19 cellular contexts compared by ENCODE assay signal in genomic region chr6:75759207-75759606, GRCh38. TPM values are rescaled to one million over a fixed set of nuclear protein-coding genes. Genes with fewer than 3 reads are reported as not detected.
DNase-seq lines count a peak whose midpoint lies in the region; ATAC-seq, FAIRE-seq and TF ChIP-seq lines count a peak whose summit lies in the region.
"Had no signal": no experiment of that assay in that cellular context is flagged by ENCODE, and none has a peak within 500 bp of the region (broad histone marks: within the 10 kb centered on the region; RNA-seq: fewer than 3 reads in every experiment).

No MANE protein-coding gene starts in this region.

- peak; percentile 27 for TF ChIP-seq CTCF in endodermal cell (conservative IDR thresholded peaks at IDR 0.05)

- intact Hi-C loops in sciatic nerve (cut with DNase I) = no loop called here

- H3K27ac ChIP-seq in GM23248 = no peak overlapping the region
- no peak overlapping the region for H3K27ac ChIP-seq in endodermal cell (ENCODE audit: low read depth, low read length)
- no peak overlapping the region for H3K27ac ChIP-seq in trophoblast cell (ENCODE audit: low read depth, low read length)
- H3K27ac ChIP-seq: SJSA1, skin epidermis had no signal

- no peak overlapping the region for H2BK5ac ChIP-seq in trophoblast cell (ENCODE audit: low read depth, low read length, poor library complexity)

- in situ Hi-C loops in GM23248 (cut with MboI) = no loop called here

- H3K23ac ChIP-seq in trophoblast cell (ENCODE audit: low read length) = no peak overlapping the region

- no peak overlapping the region for H2BK12ac ChIP-seq in trophoblast cell (ENCODE audit: low read length)

- H3K4me3 ChIP-seq in GM23248 = no peak overlapping the region
- no peak overlapping the region for H3K4me3 ChIP-seq in endodermal cell (ENCODE audit: low read length)
- H3K4me3 ChIP-seq in trophoblast cell (ENCODE audit: low read depth, low read length) = no peak overlapping the region
- H3K4me3 ChIP-seq: SJSA1, skin epidermis had no signal

- peaks cover 7% of the 10 kb centered on the region for H3K36me3 Mint-ChIP-seq in endodermal cell (ENCODE audit: low read depth)

- H2BK120ac ChIP-seq in trophoblast cell (ENCODE audit: insufficient read depth, low read length, poor library complexity) = no peak overlapping the region

- no peak overlapping the region for H4K91ac ChIP-seq in trophoblast cell (ENCODE audit: low read depth, low read length)

- H3K4me1 Mint-ChIP-seq in endodermal cell = peaks cover 18% of the 10 kb centered on the region
- H3K4me1 Mint-ChIP-seq: stimulated activated naive CD8-positive, alpha-beta T cell treated with anti-CD3 and anti-CD28 coated beads, Interleukin-15, amount 100 ng/mL, for 72 hours had no signal

- H3K4ac ChIP-seq in trophoblast cell (ENCODE audit: low read depth, low read length) = no peak overlapping the region

- no peak overlapping the region for H4K12ac ChIP-seq in trophoblast cell (ENCODE audit: low read depth, low read length)

- H3K9me3 ChIP-seq in GM23248 (ENCODE audit: low read depth) = no peaks in the 10 kb centered on the region
- H3K9me3 ChIP-seq in endodermal cell (ENCODE audit: control insufficient read depth, low read length) = no peaks in the 10 kb centered on the region
- no peaks in the 10 kb centered on the region for H3K9me3 ChIP-seq in trophoblast cell (ENCODE audit: insufficient read depth, low read depth, low read length)
- H3K9me3 ChIP-seq: SJSA1 had no signal

- ATAC-seq in sciatic nerve = peak; percentile 54
- ATAC-seq in GM21717 (IDR thresholded peaks at IDR 0.05; ENCODE audit: unreplicated experiment) = no peak
- ATAC-seq: stimulated activated naive CD8-positive, alpha-beta T cell treated with anti-CD3 and anti-CD28 coated beads, Interleukin-15, amount 100 ng/mL, for 72 hours had no signal

- no peak overlapping the region for H3K4me2 ChIP-seq in GM23248 (ENCODE audit: unreplicated experiment)
- H3K4me2 ChIP-seq in trophoblast cell (ENCODE audit: low read length) = no peak overlapping the region

- no peaks in the 10 kb centered on the region for H3F3A ChIP-seq in GM23248 (ENCODE audit: insufficient read depth)

- peaks cover 2% of the 10 kb centered on the region for H3K9me3 Mint-ChIP-seq in endodermal cell
- H3K9me3 Mint-ChIP-seq: activated T-cell treated with anti-CD3 and anti-CD28 coated beads, Interleukin-2, amount 50 U/mL, for 24 hours; mesothelial cell of epicardium; stimulated activated naive CD8-positive, alpha-beta T cell treated with anti-CD3 and anti-CD28 coated beads, Interleukin-15, amount 100 ng/mL, for 72 hours had no signal

- no peak overlapping the region for H3K4me3 Mint-ChIP-seq in endodermal cell
- H3K4me3 Mint-ChIP-seq: activated T-cell treated with anti-CD3 and anti-CD28 coated beads, Interleukin-2, amount 50 U/mL, for 24 hours; mesothelial cell of epicardium; stimulated activated naive CD8-positive, alpha-beta T cell treated with anti-CD3 and anti-CD28 coated beads, Interleukin-15, amount 100 ng/mL, for 72 hours had no signal

- H2AFZ ChIP-seq in GM23248 (peak overlapping the region; percentile 1; the same call in 1 of the 2 replicates), trophoblast cell (ENCODE audit: insufficient read depth, low read length, poor library complexity) (no peak overlapping the region)

- H3K27me3 ChIP-seq in GM23248 (replicated peaks; ENCODE audit: insufficient read depth) = no peaks in the 10 kb centered on the region
- H3K27me3 ChIP-seq in endodermal cell (ENCODE audit: control insufficient read depth, insufficient read depth, low read length, poor library complexity, severe bottlenecking) = no peaks in the 10 kb centered on the region
- H3K27me3 ChIP-seq in trophoblast cell (ENCODE audit: insufficient read depth, low read length) = no peaks in the 10 kb centered on the region
- H3K27me3 ChIP-seq: SJSA1 had no signal

- FAIRE-seq in HTR-8/SVneo (lab: Jason Lieb, UNC) = no peak
- FAIRE-seq: endothelial cell of umbilical vein, TTC549 had no signal

- H4K8ac ChIP-seq in trophoblast cell (ENCODE audit: low read depth, low read length) = no peak overlapping the region

- no peaks in the 10 kb centered on the region for H3K27me3 Mint-ChIP-seq in endodermal cell (ENCODE audit: insufficient read depth)

- H2AK5ac ChIP-seq in trophoblast cell (ENCODE audit: low read length) = no peak overlapping the region

- 39 to 47% methylated on average over 5 of the region's 5 CpGs for WGBS in GM23248 (ENCODE audit: low coverage in 1 of 2, low lambda C conversion rate in 2 of 2, missing lambda C conversion rate in 2 of 2), 2 experiments
- WGBS in endodermal cell (ENCODE audit: insufficient coverage in 1 of 2, insufficient read length in 1 of 2), 2 experiments = 61 to 67% methylated on average over 3 of the region's 5 CpGs
- no CpG with 5 or more reads among the region's 5 CpGs for WGBS in trophoblast cell (ENCODE audit: extremely low coverage, insufficient coverage, insufficient read length)

- peaks cover 10% of the 10 kb centered on the region; the same call in 1 of the 2 replicates for H3K4me1 ChIP-seq in GM23248 (ENCODE audit: insufficient read depth)
- H3K4me1 ChIP-seq in endodermal cell (ENCODE audit: control insufficient read depth, insufficient read depth, low read length) = no peaks in the 10 kb centered on the region
- no peaks in the 10 kb centered on the region for H3K4me1 ChIP-seq in trophoblast cell (ENCODE audit: control insufficient read depth in 1 of 2, insufficient read depth in 2 of 2, low read length in 2 of 2)

- no peaks in the 10 kb centered on the region for H3K79me1 ChIP-seq in trophoblast cell (ENCODE audit: low read length)

- H3K9me2 ChIP-seq in GM23248 (ENCODE audit: insufficient read depth) = no peaks in the 10 kb centered on the region

- DNase-seq in GM23248 = peak; percentile 16
- DNase-seq in NCI-H187 treated with DMSO at 0.1 percent for 48 hours (lab: John Stamatoyannopoulos, UW) = peak; percentile 33
- DNase-seq in endodermal cell = peak; percentile 59
- no peak for DNase-seq in sciatic nerve (ENCODE audit: low spot score)
- no peak for DNase-seq in HTR-8/SVneo (ENCODE audit: insufficient read length, low spot score)
- DNase-seq in nucleus accumbens (lab: John Stamatoyannopoulos, UW) = no peak
- DNase-seq in trophoblast cell = no peak
- DNase-seq: activated CD4-positive, alpha-beta T cell treated with anti-CD3 and anti-CD28 coated beads, Interleukin-2, amount 50 U/mL, for 1 hour; activated T-cell treated with anti-CD3 and anti-CD28 coated beads, Interleukin-2, amount 50 U/mL, for 24 hours; cerebellar nuclear complex; NCI-H1092; occipital lobe; stimulated activated naive CD8-positive, alpha-beta T cell treated with anti-CD3 and anti-CD28 coated beads, Interleukin-15, amount 100 ng/mL, for 72 hours had no signal

- 0 out of 2 replicates have a peak, but pooled peaks cover 6% of the 10 kb centered on the region for H4K20me1 ChIP-seq in GM23248 (ENCODE audit: insufficient read depth)

- H3K79me2 ChIP-seq in GM23248 (ENCODE audit: insufficient read depth) = peaks cover 81% of the 10 kb centered on the region
- no peaks in the 10 kb centered on the region for H3K79me2 ChIP-seq in trophoblast cell (ENCODE audit: control insufficient read depth, insufficient read depth, low read length, poor library complexity)

- H3K18ac ChIP-seq in trophoblast cell (ENCODE audit: low read length) = no peak overlapping the region

- no peaks in the 10 kb centered on the region for H3K36me3 ChIP-seq in GM23248 (ENCODE audit: low read depth)
- no peaks in the 10 kb centered on the region for H3K36me3 ChIP-seq in endodermal cell (ENCODE audit: control insufficient read depth, insufficient read depth, low read length)
- H3K36me3 ChIP-seq in trophoblast cell (ENCODE audit: control insufficient read depth in 1 of 2, insufficient read depth in 2 of 2, low read length in 2 of 2) = peaks cover 3% of the 10 kb centered on the region in 2 experiments
- H3K36me3 ChIP-seq: SJSA1 had no signal

- H3K9ac ChIP-seq in GM23248 (no peak overlapping the region), endodermal cell (ENCODE audit: extremely low read depth, low read length, poor library complexity, severe bottlenecking) (no peak overlapping the region), trophoblast cell (ENCODE audit: low read length) (no peak overlapping the region)

- peak overlapping the region; percentile 85 for H3K27ac Mint-ChIP-seq in endodermal cell
- H3K27ac Mint-ChIP-seq: activated T-cell treated with anti-CD3 and anti-CD28 coated beads, Interleukin-2, amount 50 U/mL, for 24 hours; mesothelial cell of epicardium; stimulated activated naive CD8-positive, alpha-beta T cell treated with anti-CD3 and anti-CD28 coated beads, Interleukin-15, amount 100 ng/mL, for 72 hours had no signal

- H3K14ac ChIP-seq in trophoblast cell (ENCODE audit: low read length) = no peak overlapping the region

RNA-seq across cellular contexts. Expression of gene MYO6, which starts 10.2 kb away (rescaled TPM):
- total RNA-seq in GM23248 (2014; rRNA removed; shearing (Covaris generic)) = 10.0 and 10.9 TPM in 2 replicates
- polyA plus RNA-seq in GM23248 (2016; fragmentation: Nextera tagmentation; extraction: Ambion mirVana) = 24.2 and 25.8 TPM in 2 replicates
- total RNA-seq in endodermal cell (10 to 100 TPM; 58.7 to 89.9 TPM), sciatic nerve (29.4 TPM)
- 21.2 TPM for polyA plus RNA-seq in endodermal cell (2013, experiment 1 of 2)
- polyA plus RNA-seq in endodermal cell (2013, experiment 2 of 2) = 21.9 TPM
- polyA plus RNA-seq in trophoblast cell (2013) = 73.1 and 74.5 TPM in 2 replicates

Comparison
In these comparisons a context has a peak if more than half of its experiments do, and no peak if none do; other contexts are left out.
1. DNase-seq: peak in GM23248 (single experiment), NCI-H187 treated with DMSO at 0.1 percent for 48 hours (single experiment) and endodermal cell (single experiment); none in sciatic nerve (single experiment), HTR-8/SVneo (single experiment), nucleus accumbens (0 of 56) and trophoblast cell (0 of 2).